8 cellular contexts compared by ENCODE assay signal in the genomic region with DNA sequence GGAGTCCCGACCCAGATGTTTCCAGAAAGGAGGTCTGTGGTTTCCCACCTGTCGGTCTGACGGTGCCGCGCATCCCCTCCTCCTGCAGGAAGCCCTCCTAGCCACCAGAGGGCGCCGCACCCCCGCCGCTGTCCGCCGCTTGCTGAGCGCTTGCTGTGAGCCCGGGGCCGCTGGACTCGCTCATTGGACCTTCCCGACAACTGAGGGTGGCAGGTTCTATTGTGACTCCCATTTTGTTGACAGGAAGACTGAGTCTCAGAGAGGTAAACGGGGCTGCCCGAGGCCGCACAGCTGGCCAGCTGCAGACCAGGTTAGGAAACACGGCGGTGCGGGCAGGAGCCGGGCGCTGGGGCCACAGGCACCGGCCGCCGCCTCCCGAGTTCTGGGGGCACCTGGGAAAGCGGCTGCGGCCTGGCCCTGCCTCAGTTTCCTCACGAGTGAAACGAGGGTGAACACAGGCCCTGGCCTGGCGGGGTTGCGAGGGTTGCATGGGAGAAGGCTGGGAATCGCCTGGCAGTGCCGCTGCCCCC.
DNase-seq lines count a peak whose midpoint lies in the region; ATAC-seq and TF ChIP-seq lines count a peak whose summit lies in the region.

No MANE protein-coding gene starts in this region.

- peaks cover 5 to 54% (median 17%) of the 10 kb centered on the region in 3 donors for H3K4me1 ChIP-seq in esophagus squamous epithelium
- peaks cover 0 to 43% (median 33%) of the 10 kb centered on the region in 4 donors for H3K4me1 ChIP-seq in tibial artery

- peak; percentile 87 for DNase-seq in GM10266 (ENCODE audit: extremely low spot score)
- peak; percentile 71 to 79 for DNase-seq in NOMO-1 (lab: John Stamatoyannopoulos, UW; ENCODE audit: unreplicated experiment in 2 of 2)
- peak; percentile 64 for DNase-seq in activated T-cell treated with anti-CD3 and anti-CD28 coated beads for 1 hour (ENCODE audit: low read depth)
- no peak for DNase-seq in esophagus squamous epithelium (lab: John Stamatoyannopoulos, UW)
- peak; percentile 25 for DNase-seq in occipital lobe (lab: John Stamatoyannopoulos, UW)
- DNase-seq in tibial artery = peak in 1 of 2 donors; percentile 82

- H3K9me3 ChIP-seq in esophagus squamous epithelium (no peaks in the 10 kb centered on the region), tibial artery (no peaks in the 10 kb centered on the region)

- TF ChIP-seq CTCF in GM10266 (IDR thresholded peaks at IDR 0.05; ENCODE audit: control insufficient read depth, insufficient read depth, low read depth, missing control alignments) = peak; percentile 90
- TF ChIP-seq CTCF in esophagus squamous epithelium (IDR thresholded peaks at IDR 0.05) = peak; percentile 84 to 95 (median 92)
- peak; percentile 96 to 97 for TF ChIP-seq CTCF in tibial artery (IDR thresholded peaks at IDR 0.05)

- peak overlapping the region in 1 of 4 donors; percentile 31 for H3K4me3 ChIP-seq in esophagus squamous epithelium
- no peak overlapping the region for H3K4me3 ChIP-seq in tibial artery

- H3K27me3 ChIP-seq in esophagus squamous epithelium (peaks cover 0 to 42% (median 0%) of the 10 kb centered on the region in 4 donors), tibial artery (peaks cover 0 to 11% of the 10 kb centered on the region in 2 donors)

- no peak for TF ChIP-seq POLR2A in esophagus squamous epithelium (IDR thresholded peaks at IDR 0.05)

- H3K27ac ChIP-seq in esophagus squamous epithelium (no peak overlapping the region), tibial artery (no peak overlapping the region)

- ATAC-seq in GM18520 (IDR thresholded peaks at IDR 0.05; ENCODE audit: unreplicated experiment) = no peak
- ATAC-seq in HG02678 (IDR thresholded peaks at IDR 0.05; ENCODE audit: unreplicated experiment) = no peak

- 15% methylated on average over 4 of the region's 36 CpGs; no CpG with 5 or more reads in 1 of the 2 donors for WGBS in esophagus squamous epithelium, 2 donors

- no peaks in the 10 kb centered on the region for H3K36me3 ChIP-seq in esophagus squamous epithelium
- no peaks in the 10 kb centered on the region for H3K36me3 ChIP-seq in tibial artery

- intact Hi-C loops in esophagus squamous epithelium (cut with DNase I) = loop anchor here (10.0 kb wide), 1 partner anchor 111 kb away; no protein-coding TSS in a partner anchor
- intact Hi-C loops in tibial artery (cut with DNase I; ENCODE audit: low total_unique reads) = no loop called here
